ENCODE assay signal across 8 cellular contexts in the genomic region with DNA sequence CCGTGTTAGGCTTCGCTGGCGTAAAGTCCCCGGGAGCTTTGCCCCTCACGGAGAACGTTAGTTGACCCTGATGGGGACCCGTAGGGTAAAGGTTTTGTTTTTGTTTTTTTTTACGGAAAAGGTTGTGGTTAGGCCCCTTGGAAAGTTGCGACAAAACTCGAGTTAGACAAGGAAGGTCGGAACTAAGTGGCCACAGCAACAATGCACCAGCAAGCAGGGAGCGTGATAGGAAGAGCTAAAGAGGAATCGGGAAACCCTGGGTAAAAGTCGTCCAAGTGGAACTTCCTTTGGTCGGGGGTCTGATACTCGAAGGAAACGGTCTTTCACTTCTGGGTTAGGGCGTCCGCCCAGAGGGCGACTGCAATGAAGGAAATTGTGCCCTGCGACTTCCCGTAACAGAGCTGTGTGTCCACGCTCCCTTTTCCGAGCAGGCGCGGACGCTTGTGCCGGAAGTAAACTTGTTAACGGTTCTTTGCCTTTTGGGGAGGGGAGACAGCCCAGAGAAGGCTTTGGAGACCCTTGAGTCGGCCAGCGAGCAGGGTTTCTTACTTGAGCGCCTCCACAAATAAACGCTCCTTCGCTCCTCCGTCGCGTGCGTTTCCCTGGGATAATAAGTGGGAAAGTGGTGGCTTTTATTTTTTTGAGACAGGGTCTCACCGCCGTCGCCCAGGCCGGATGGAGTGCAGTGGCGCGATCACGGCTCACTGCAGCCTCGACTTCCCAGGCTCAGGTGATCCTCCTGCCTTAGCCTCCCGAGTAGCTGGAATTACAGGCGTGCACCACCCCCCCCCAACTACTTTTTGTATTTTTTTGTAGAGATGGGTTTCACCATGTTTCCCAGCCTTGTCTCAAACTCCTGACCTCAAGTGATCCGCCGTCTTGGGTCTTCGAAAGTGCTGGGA. TPM values are rescaled to one million over a fixed set of nuclear protein-coding genes. Genes with fewer than 3 reads are reported as not detected.
DNase-seq lines count a peak whose midpoint lies in the region; ATAC-seq and TF ChIP-seq lines count a peak whose summit lies in the region.

No MANE protein-coding gene starts in this region.

- H3K36me3 Mint-ChIP-seq in activated naive CD8-positive, alpha-beta T cell treated with anti-CD3 and anti-CD28 coated beads, Interleukin-2, amount 50 U/mL, for 24 hours (ENCODE audit: low read depth): peaks cover 26% of the 10 kb centered on the region
- H3K36me3 Mint-ChIP-seq in type B pancreatic cell: peaks cover 7% of the 10 kb centered on the region

- H2AFZ ChIP-seq in SU-DHL-6 (ENCODE audit: low read depth, low read length, severe bottlenecking): peak overlapping the region; percentile 94

- H3K27me3 Mint-ChIP-seq in activated naive CD8-positive, alpha-beta T cell treated with anti-CD3 and anti-CD28 coated beads, Interleukin-2, amount 50 U/mL, for 24 hours: no peaks in the 10 kb centered on the region
- no peaks in the 10 kb centered on the region for H3K27me3 Mint-ChIP-seq in type B pancreatic cell

- ATAC-seq in HG02763 (IDR thresholded peaks at IDR 0.05; ENCODE audit: unreplicated experiment): peak; percentile 58
- ATAC-seq in activated naive CD8-positive, alpha-beta T cell treated with anti-CD3 and anti-CD28 coated beads, Interleukin-2, amount 50 U/mL, for 24 hours: peak; percentile 63
- ATAC-seq in heart left ventricle: peak; percentile 77 to 86 (median 82)

- no peaks in the 10 kb centered on the region for H3K9me2 ChIP-seq in SU-DHL-6 (replicated peaks; ENCODE audit: insufficient read depth, low read length)

- peaks cover 0 to 60% (median 52%) of the 10 kb centered on the region in 12 donors for H3K4me1 ChIP-seq in heart left ventricle

- no peak for TF ChIP-seq POLR2A in heart left ventricle (IDR thresholded peaks at IDR 0.05)

- 0 out of 2 replicates have a peak, but pooled peaks cover 8% of the 10 kb centered on the region for H4K20me1 ChIP-seq in SU-DHL-6 (ENCODE audit: low read depth, low read length)

- peak overlapping the region; percentile 97 for H3K4me3 Mint-ChIP-seq in activated naive CD8-positive, alpha-beta T cell treated with anti-CD3 and anti-CD28 coated beads, Interleukin-2, amount 50 U/mL, for 24 hours
- H3K4me3 Mint-ChIP-seq in type B pancreatic cell: peak overlapping the region; percentile 98

- TF ChIP-seq CTCF in GM12865 (IDR thresholded peaks at IDR 0.05; ENCODE audit: insufficient read depth, low read depth, low read length, missing control alignments) (no peak), SU-DHL-6 (IDR thresholded peaks at IDR 0.05; ENCODE audit: insufficient read depth, low read length, poor library complexity, severe bottlenecking) (no peak), heart left ventricle (IDR thresholded peaks at IDR 0.05) (no peak), type B pancreatic cell (conservative IDR thresholded peaks at IDR 0.05) (no peak)

- H3K4me1 Mint-ChIP-seq in activated naive CD8-positive, alpha-beta T cell treated with anti-CD3 and anti-CD28 coated beads, Interleukin-2, amount 50 U/mL, for 24 hours: peaks cover 65% of the 10 kb centered on the region
- H3K4me1 Mint-ChIP-seq in type B pancreatic cell (ENCODE audit: unreplicated experiment): peaks cover 29% of the 10 kb centered on the region

- H3K9ac ChIP-seq in SU-DHL-6 (ENCODE audit: low read length): peak overlapping the region; percentile 96

- no peaks in the 10 kb centered on the region for H3K36me3 ChIP-seq in SU-DHL-6 (ENCODE audit: low read length)
- peaks cover 0 to 8% (median 0%) of the 10 kb centered on the region in 9 donors for H3K36me3 ChIP-seq in heart left ventricle

- H3K79me2 ChIP-seq in SU-DHL-6 (ENCODE audit: insufficient read depth, low read length): peaks cover 63% of the 10 kb centered on the region

- H3K4me3 ChIP-seq in GM12865 (ENCODE audit: low read depth, low read length): peak overlapping the region; percentile 96
- peak overlapping the region; percentile 82 for H3K4me3 ChIP-seq in SU-DHL-6 (ENCODE audit: insufficient read depth, low read length, poor library complexity, severe bottlenecking)
- H3K4me3 ChIP-seq in heart left ventricle: peak overlapping the region; percentile 70 to 98 (median 86)

- H3F3A ChIP-seq in SU-DHL-6 (ENCODE audit: insufficient read depth): peaks cover 3% of the 10 kb centered on the region; the same call in 1 of the 2 replicates

- H3K27ac Mint-ChIP-seq in activated naive CD8-positive, alpha-beta T cell treated with anti-CD3 and anti-CD28 coated beads, Interleukin-2, amount 50 U/mL, for 24 hours: peak overlapping the region; percentile 99
- peak overlapping the region; percentile 99 for H3K27ac Mint-ChIP-seq in type B pancreatic cell

- peak; percentile 96 for DNase-seq in GM12865 (ENCODE audit: low read depth)
- peak; percentile 78 to 97 (median 93) for DNase-seq in NCI-H1417 (lab: John Stamatoyannopoulos, UW)
- peak; percentile 85 for DNase-seq in activated naive CD8-positive, alpha-beta T cell treated with anti-CD3 and anti-CD28 coated beads, Interleukin-2, amount 50 U/mL, for 24 hours
- peak; percentile 92 to 95 (median 95) for DNase-seq in heart left ventricle
- peak; percentile 98 for DNase-seq in pons (ENCODE audit: low spot score)
- DNase-seq in type B pancreatic cell (ENCODE audit: extremely low spot score, unreplicated experiment): peak; percentile 88

- H3K9me3 ChIP-seq in SU-DHL-6 (ENCODE audit: insufficient read depth, low read length): no peaks in the 10 kb centered on the region
- no peaks in the 10 kb centered on the region for H3K9me3 ChIP-seq in heart left ventricle

- H3K27me3 ChIP-seq in SU-DHL-6 (ENCODE audit: low read length) (no peaks in the 10 kb centered on the region), heart left ventricle (no peaks in the 10 kb centered on the region)

- peak overlapping the region; percentile 88 for H3K27ac ChIP-seq in SU-DHL-6 (ENCODE audit: low read depth, low read length)
- peak overlapping the region; percentile 92 to 100 (median 96) for H3K27ac ChIP-seq in heart left ventricle

- H3K4me2 ChIP-seq in SU-DHL-6 (ENCODE audit: low read depth, low read length, poor library complexity, severe bottlenecking): peak overlapping the region; percentile 84

- WGBS in heart left ventricle, 4 donors: 0% methylated on average over 51 of the region's 51 CpGs

- H3K9me3 Mint-ChIP-seq in activated naive CD8-positive, alpha-beta T cell treated with anti-CD3 and anti-CD28 coated beads, Interleukin-2, amount 50 U/mL, for 24 hours: no peaks in the 10 kb centered on the region
- H3K9me3 Mint-ChIP-seq in type B pancreatic cell: no peaks in the 10 kb centered on the region

- intact Hi-C loops in heart left ventricle (cut with DNase I): loop anchor here (1.0 to 10.0 kb wide), 11 partner anchors 38 to 120 kb away; a partner anchor contains a TSS

RNA-seq across cellular contexts. Expression of a gene that starts 0.6 kb away (rescaled TPM):
- total RNA-seq in heart left ventricle: 10 to 100 TPM; 53.2 to 84.5 (median 73.0) TPM
- 10 to 100 TPM; 16.0 to 22.7 TPM for polyA plus RNA-seq in heart left ventricle
- total RNA-seq in type B pancreatic cell (ENCODE audit: low replicate concordance): 42.7 and 74.6 TPM in 2 replicates

Comparison
In these comparisons a context has a peak if more than half of its experiments do, and no peak if none do; other contexts are left out.
1. Peak in every context shown above with its lines: DNase-seq, ATAC-seq, H3K4me3 ChIP-seq and H3K27ac ChIP-seq.